Comparison of ENCODE assay signal across 11 cellular contexts in genomic region chr1:20711285-20712209, GRCh38. TPM values are rescaled to one million over a fixed set of nuclear protein-coding genes. Genes with fewer than 3 reads are reported as not detected.
DNase-seq lines count a peak whose midpoint lies in the region; ATAC-seq and TF ChIP-seq lines count a peak whose summit lies in the region.
"Had no signal": no experiment of that assay in that cellular context is flagged by ENCODE, and none has a peak within 500 bp of the region (broad histone marks: within the 10 kb centered on the region; RNA-seq: fewer than 3 reads in every experiment).

No MANE protein-coding gene starts in this region.

- no TSS peak for BruUV-seq in HCT116 (replicated peaks; lab: Mats Ljungman, UMichigan)
- BruUV-seq in Panc1 (replicated peaks; lab: Mats Ljungman, UMichigan), result no TSS peak
- no TSS peak for BruUV-seq in mammary epithelial cell (replicated peaks; lab: Mats Ljungman, UMichigan)

- H3K4me3 ChIP-seq in HCT116 (replicated peaks in 1 of 2; ENCODE audit: low read depth in 1 of 2, low read length in 2 of 2) (no peak overlapping the region), Panc1 (ENCODE audit: low read depth in 2 of 2, low read length in 2 of 2) (no peak overlapping the region), epithelial cell of proximal tubule (ENCODE audit: low read depth, low read length) (no peak overlapping the region), mammary epithelial cell (replicated peaks in 1 of 3; ENCODE audit: insufficient read depth in 1 of 3, low read depth in 2 of 3, low read length in 3 of 3) (no peak overlapping the region)
- H3K4me3 ChIP-seq: BLaER1 had no signal

- H3K27ac ChIP-seq in 22Rv1, result no peak overlapping the region
- no peak overlapping the region for H3K27ac ChIP-seq in HCT116 (ENCODE audit: low read depth, low read length)
- no peak overlapping the region for H3K27ac ChIP-seq in Panc1 (ENCODE audit: low read length)
- no peak overlapping the region for H3K27ac ChIP-seq in mammary epithelial cell (ENCODE audit: insufficient read depth, low read depth, low read length)
- H3K27ac ChIP-seq: BLaER1 had no signal

- H4K20me1 ChIP-seq in HCT116 (ENCODE audit: insufficient read depth), result no peaks in the 10 kb centered on the region
- H4K20me1 ChIP-seq in mammary epithelial cell (ENCODE audit: insufficient read depth, low read length), result no peaks in the 10 kb centered on the region
- H4K20me1 ChIP-seq: BLaER1 had no signal

- in situ Hi-C loops in Panc1 (cut with HindIII; ENCODE audit: low pct_unique_long_range_greater_than_20kb, low sequenced_read_pairs) (no loop called here), mammary epithelial cell (cut with MboI; ENCODE audit: low sequenced_read_pairs in 2 of 2) (no loop called here)

- POLR2A ChIA-PET in HCT116 (lab: Charles Lee) (no interaction called here), Panc1 (lab: Charles Lee) (no interaction called here)

- no peaks in the 10 kb centered on the region for H3K36me3 ChIP-seq in HCT116 (ENCODE audit: control insufficient read depth in 1 of 2, insufficient read depth in 2 of 2, low read length in 2 of 2)
- H3K36me3 ChIP-seq in Panc1 (ENCODE audit: control insufficient read depth, insufficient read depth, low read length), result no peaks in the 10 kb centered on the region
- H3K36me3 ChIP-seq in mammary epithelial cell (ENCODE audit: insufficient read depth, low read length), result no peaks in the 10 kb centered on the region
- H3K36me3 ChIP-seq: BLaER1 had no signal

- H3K9ac ChIP-seq in HCT116 (ENCODE audit: low read length) (no peak overlapping the region), mammary epithelial cell (ENCODE audit: insufficient read depth, low read length) (no peak overlapping the region)
- H3K9ac ChIP-seq: BLaER1 had no signal

- ATAC-seq in HCT116 (peak; percentile 64), Panc1 (peak; percentile 42; the same call in 1 of the 2 replicates)

- H3K79me2 ChIP-seq in HCT116 (ENCODE audit: insufficient read depth, low read length), result no peaks in the 10 kb centered on the region
- H3K79me2 ChIP-seq in mammary epithelial cell (ENCODE audit: insufficient read depth, low read length), result no peaks in the 10 kb centered on the region

- H3K9me2 ChIP-seq in HCT116 (ENCODE audit: insufficient read depth), result no peaks in the 10 kb centered on the region

- DNase-seq in HCT116 (ENCODE audit: low read depth, low spot score) (no peak), Panc1 (ENCODE audit: low read depth, low spot score) (no peak), epithelial cell of proximal tubule (ENCODE audit: low read depth) (no peak), HUDEP-2 (lab: John Stamatoyannopoulos, UW; ENCODE audit: unreplicated experiment in 76 of 76) (no peak), mammary epithelial cell (no peak)
- no peak for DNase-seq in activated CD8-positive, alpha-beta memory T cell treated with anti-CD3 and anti-CD28 coated beads, Interleukin-2, amount 50 U/mL, for 4 hours
- DNase-seq in activated CD4-positive, alpha-beta T cell treated with anti-CD3 and anti-CD28 coated beads, Interleukin-2, amount 50 U/mL, for 4 hours, result no peak
- DNase-seq: RPMI8226 had no signal

- WGBS in mammary epithelial cell (ENCODE audit: low coverage, missing lambda C conversion rate), result 94% methylated on average over 25 of the region's 29 CpGs

- no peak overlapping the region for H2AFZ ChIP-seq in HCT116 (ENCODE audit: low read depth, low read length, poor library complexity, severe bottlenecking)
- H2AFZ ChIP-seq in mammary epithelial cell (ENCODE audit: low read depth, low read length), result no peak overlapping the region

- TF ChIP-seq POLR2A in HCT116 (IDR thresholded peaks at IDR 0.05; ENCODE audit: borderline replicate concordance, extremely low read depth, insufficient read depth, insufficient read length), result no peak

- H3K4me1 ChIP-seq in HCT116 (ENCODE audit: control insufficient read depth in 1 of 2, insufficient read depth in 2 of 2, low read length in 2 of 2) (no peaks in the 10 kb centered on the region), Panc1 (ENCODE audit: control insufficient read depth, insufficient read depth, low read length) (peaks cover 10% of the 10 kb centered on the region), mammary epithelial cell (ENCODE audit: insufficient read depth, low read length) (no peaks in the 10 kb centered on the region)

- TF ChIP-seq CTCF in 22Rv1 (IDR thresholded peaks at IDR 0.05), result peak; percentile 14; the same call in 1 of the 2 replicates
- peak in 2 of 3 experiments; percentile 3 to 46; a peak in 2 of 6 replicates for TF ChIP-seq CTCF in HCT116 (IDR thresholded peaks at IDR 0.05 in 2 of 3, conservative IDR thresholded peaks at IDR 0.05 in 1 of 3; ENCODE audit: borderline replicate concordance in 1 of 3, insufficient read depth in 1 of 3, low read depth in 2 of 3, low read length in 2 of 3)
- no peak for TF ChIP-seq CTCF in Panc1 (IDR thresholded peaks at IDR 0.05)
- peak; percentile 24 for TF ChIP-seq CTCF in epithelial cell of proximal tubule (conservative IDR thresholded peaks at IDR 0.05; ENCODE audit: low read depth, low read length)
- peak in 1 of 2 donors; percentile 3 for TF ChIP-seq CTCF in mammary epithelial cell (conservative IDR thresholded peaks at IDR 0.05 in 1 of 2, IDR thresholded peaks at IDR 0.05 in 1 of 2; ENCODE audit: extremely low read depth in 1 of 2, insufficient read depth in 1 of 2, low read depth in 1 of 2, low read length in 2 of 2)

- dilution Hi-C loops in mammary epithelial cell (cut with HindIII; ENCODE audit: low sequenced_read_pairs), result no loop called here

- H3K4me2 ChIP-seq in HCT116 (ENCODE audit: low read length) (no peak overlapping the region), mammary epithelial cell (ENCODE audit: insufficient read depth, low read depth, low read length) (no peak overlapping the region)

- RAD21 ChIA-PET in HCT116 (lab: Charles Lee; ENCODE audit: low non-redundant PET in 1 of 2, low total read pairs in 2 of 2, uncharacterized antibody in 2 of 2, unreplicated experiment in 2 of 2), result no interaction called here

- H3K27me3 ChIP-seq in HCT116 (ENCODE audit: insufficient read depth, low read length), result no peaks in the 10 kb centered on the region
- H3K27me3 ChIP-seq in Panc1 (ENCODE audit: control insufficient read depth, insufficient read depth, low read length), result no peaks in the 10 kb centered on the region
- H3K27me3 ChIP-seq in mammary epithelial cell (ENCODE audit: insufficient read depth, low read length), result no peaks in the 10 kb centered on the region

- CTCF ChIA-PET in HCT116 (lab: Charles Lee), result no interaction called here
- CTCF ChIA-PET in Panc1 (lab: Charles Lee), result no interaction called here
- CTCF ChIA-PET in mammary epithelial cell (lab: Charles Lee; ENCODE audit: low non-redundant PET), result no interaction called here

- H3K9me3 ChIP-seq in HCT116 (ENCODE audit: control insufficient read depth in 1 of 2, insufficient read depth in 1 of 2, low read depth in 1 of 2, low read length in 2 of 2) (no peaks in the 10 kb centered on the region), Panc1 (ENCODE audit: control insufficient read depth, insufficient read depth, low read depth, low read length) (no peaks in the 10 kb centered on the region), mammary epithelial cell (replicated peaks; ENCODE audit: insufficient read depth, low read length) (no peaks in the 10 kb centered on the region)
- H3K9me3 ChIP-seq: BLaER1 had no signal

- intact Hi-C loops in HCT116 (cut with micrococcal nuclease), result no loop called here
- intact Hi-C loops in Panc1 (cut with micrococcal nuclease; ENCODE audit: unreplicated experiment), result no loop called here
- intact Hi-C loops in mammary epithelial cell (cut with micrococcal nuclease), result no loop called here

- no peak for TF ChIP-seq RAD21 in HCT116 (IDR thresholded peaks at IDR 0.05; ENCODE audit: low read depth)

TF ChIP-seq in HCT116, 20 proteins besides CTCF, POLR2A, EP300 and RAD21 (continues in another document):
- no peak for TF ChIP-seq ELF1 (IDR thresholded peaks at IDR 0.05; ENCODE audit: borderline replicate concordance, low read depth)
- TF ChIP-seq JUND (IDR thresholded peaks at IDR 0.05), result no peak
- no peak for TF ChIP-seq ZNF274 (IDR thresholded peaks at IDR 0.05; ENCODE audit: low read depth, low read length)
- no peak for TF ChIP-seq ZBTB33 (IDR thresholded peaks at IDR 0.05; ENCODE audit: extremely low read depth, insufficient replicate concordance, low read length)
- no peak for TF ChIP-seq SIN3A (IDR thresholded peaks at IDR 0.05; ENCODE audit: low read depth)
- no peak for TF ChIP-seq EZH2 (IDR thresholded peaks at IDR 0.05)

RNA-seq across cellular contexts. Expression of gene KIF17, which starts 6.3 kb away (rescaled TPM):
- total RNA-seq in HCT116 (2021; ENCODE audit: unreplicated experiment) (2.4 TPM), Panc1 (2021; ENCODE audit: unreplicated experiment) (3.9 TPM), epithelial cell of proximal tubule (1.8 and 3.3 TPM in 2 replicates), mammary epithelial cell (under 1 TPM; 0.83 to 0.99 TPM)
- polyA plus RNA-seq in HCT116 (2012), result 0.91 and 1.3 TPM in 2 replicates
- 6.4 TPM for polyA plus RNA-seq in Panc1 (2012; ENCODE audit: insufficient read length)
- 0.41 TPM for polyA plus RNA-seq in mammary epithelial cell
- not detected for polyA minus RNA-seq in mammary epithelial cell
- total RNA-seq: natural killer cell treated with Interleukin-12 subunit alpha and Interleukin-12 subunit beta and Interleukin-15 and Interleukin-18, amount 100 ng/mL, for 72 hours had no signal

RNA-seq across cellular contexts. Expression of gene SH2D5, which starts 21.0 kb away (rescaled TPM):
- total RNA-seq in HCT116 (2021; ENCODE audit: unreplicated experiment) (10.4 TPM), Panc1 (2021; ENCODE audit: unreplicated experiment) (23.3 TPM), epithelial cell of proximal tubule (15.2 and 23.8 TPM in 2 replicates), mammary epithelial cell (10 to 100 TPM; 13.2 to 65.3 TPM)
- polyA plus RNA-seq in HCT116 (2012), result 4.8 and 6.2 TPM in 2 replicates
- 12.9 TPM for polyA plus RNA-seq in Panc1 (2012; ENCODE audit: insufficient read length)
- 20.7 TPM for polyA plus RNA-seq in mammary epithelial cell
- polyA minus RNA-seq in mammary epithelial cell, result 21.3 TPM

RNA-seq across cellular contexts. Expression of gene DDOST, which starts 50.4 kb away (rescaled TPM):
- total RNA-seq in HCT116 (2021; ENCODE audit: unreplicated experiment) (387 TPM), Panc1 (2021; ENCODE audit: unreplicated experiment) (337 TPM), epithelial cell of proximal tubule (191 and 331 TPM in 2 replicates), mammary epithelial cell (100 to 1,000 TPM; 181 to 238 TPM)
- polyA plus RNA-seq in HCT116 (2012), result 439 and 445 TPM in 2 replicates
- polyA plus RNA-seq in Panc1 (2012; ENCODE audit: insufficient read length), result 314 TPM
- 320 TPM for polyA plus RNA-seq in mammary epithelial cell
- 162 TPM for polyA minus RNA-seq in mammary epithelial cell
